28 cellular contexts compared by ENCODE assay signal in genomic region chr11:43245471-43245870, GRCh38.
"Had no signal": no experiment of that assay in that cellular context is flagged by ENCODE, and none has a peak within 500 bp of the region (broad histone marks: within the 10 kb centered on the region; RNA-seq: fewer than 3 reads in every experiment).

No MANE protein-coding gene starts in this region.

- H3K27ac Mint-ChIP-seq: effector memory CD8-positive, alpha-beta T cell; immature natural killer cell; natural killer cell; stimulated activated effector memory CD8-positive, alpha-beta T cell treated with anti-CD3 and anti-CD28 coated beads, Interleukin-12 subunit alpha, Interleukin-12 subunit beta, amount 100 ng/mL, for 72 hours; type B pancreatic cell had no signal

- H3K27ac ChIP-seq: colonic mucosa, esophagus squamous epithelium, heart right ventricle, lower lobe of right lung, neutrophil, prostate gland, right atrium auricular region, stomach, tibial artery had no signal

- H3K36me3 ChIP-seq: colonic mucosa, esophagus squamous epithelium, heart right ventricle, lower lobe of right lung, neutrophil, prostate gland, right atrium auricular region, stomach, tibial artery had no signal

- H3K36me3 Mint-ChIP-seq: immature natural killer cell; natural killer cell; stimulated activated effector memory CD8-positive, alpha-beta T cell treated with anti-CD3 and anti-CD28 coated beads, Interleukin-12 subunit alpha, Interleukin-12 subunit beta, amount 100 ng/mL, for 72 hours; type B pancreatic cell had no signal

- H3K27me3 Mint-ChIP-seq: type B pancreatic cell had no signal

- H3K9me3 ChIP-seq: colonic mucosa, esophagus squamous epithelium, heart right ventricle, lower lobe of right lung, neutrophil, prostate gland, right atrium auricular region, stomach, tibial artery had no signal

- H3K4me1 ChIP-seq: colonic mucosa, esophagus squamous epithelium, heart right ventricle, lower lobe of right lung, prostate gland, right atrium auricular region, stomach, tibial artery had no signal

- DNase-seq: colonic mucosa; dermis blood vessel endothelial cell; effector memory CD8-positive, alpha-beta T cell; erythroblast; esophagus squamous epithelium; foreskin melanocyte; glutamatergic neuron; heart right ventricle; hypothalamus; immature natural killer cell; islet precursor cell; kidney glomerular epithelial cell; left ventricle myocardium superior; lower lobe of right lung; natural killer cell; stimulated activated CD4-positive, alpha-beta T cell treated with anti-CD3 and anti-CD28 coated beads, Interleukin-2, amount 100 ng/mL, for 24 hours; stimulated activated CD4-positive, alpha-beta T cell treated with anti-CD3 and anti-CD28 coated beads, Interleukin-4, amount 100 ng/mL, for 24 hours; stimulated activated naive CD4-positive, alpha-beta T cell treated with Interleukin-2 at 50 U/mL for 16 hours; stomach; tibial artery had no signal

- H3K9me3 Mint-ChIP-seq: effector memory CD8-positive, alpha-beta T cell; stimulated activated effector memory CD8-positive, alpha-beta T cell treated with anti-CD3 and anti-CD28 coated beads, Interleukin-12 subunit alpha, Interleukin-12 subunit beta, amount 100 ng/mL, for 72 hours; type B pancreatic cell had no signal

- H3K4me1 Mint-ChIP-seq: immature natural killer cell; natural killer cell; neural crest cell; stimulated activated effector memory CD8-positive, alpha-beta T cell treated with anti-CD3 and anti-CD28 coated beads, Interleukin-12 subunit alpha, Interleukin-12 subunit beta, amount 100 ng/mL, for 72 hours had no signal

- H3K4me3 ChIP-seq: colonic mucosa, esophagus squamous epithelium, heart right ventricle, lower lobe of right lung, prostate gland, right atrium auricular region, stomach, tibial artery had no signal

- ATAC-seq: effector memory CD8-positive, alpha-beta T cell; heart right ventricle; left colon; left ventricle myocardium superior; lower lobe of right lung; natural killer cell; sciatic nerve; stimulated activated effector memory CD8-positive, alpha-beta T cell treated with anti-CD3 and anti-CD28 coated beads, Interleukin-12 subunit alpha, Interleukin-12 subunit beta, amount 100 ng/mL, for 72 hours had no signal

- H3K27me3 ChIP-seq: colonic mucosa, esophagus squamous epithelium, neutrophil, right atrium auricular region, stomach had no signal

- H3K4me3 Mint-ChIP-seq: effector memory CD8-positive, alpha-beta T cell; immature natural killer cell; natural killer cell; neural crest cell; stimulated activated effector memory CD8-positive, alpha-beta T cell treated with anti-CD3 and anti-CD28 coated beads, Interleukin-12 subunit alpha, Interleukin-12 subunit beta, amount 100 ng/mL, for 72 hours; type B pancreatic cell had no signal
